ENCODE assay signal across 20 cellular contexts in the genomic region with DNA sequence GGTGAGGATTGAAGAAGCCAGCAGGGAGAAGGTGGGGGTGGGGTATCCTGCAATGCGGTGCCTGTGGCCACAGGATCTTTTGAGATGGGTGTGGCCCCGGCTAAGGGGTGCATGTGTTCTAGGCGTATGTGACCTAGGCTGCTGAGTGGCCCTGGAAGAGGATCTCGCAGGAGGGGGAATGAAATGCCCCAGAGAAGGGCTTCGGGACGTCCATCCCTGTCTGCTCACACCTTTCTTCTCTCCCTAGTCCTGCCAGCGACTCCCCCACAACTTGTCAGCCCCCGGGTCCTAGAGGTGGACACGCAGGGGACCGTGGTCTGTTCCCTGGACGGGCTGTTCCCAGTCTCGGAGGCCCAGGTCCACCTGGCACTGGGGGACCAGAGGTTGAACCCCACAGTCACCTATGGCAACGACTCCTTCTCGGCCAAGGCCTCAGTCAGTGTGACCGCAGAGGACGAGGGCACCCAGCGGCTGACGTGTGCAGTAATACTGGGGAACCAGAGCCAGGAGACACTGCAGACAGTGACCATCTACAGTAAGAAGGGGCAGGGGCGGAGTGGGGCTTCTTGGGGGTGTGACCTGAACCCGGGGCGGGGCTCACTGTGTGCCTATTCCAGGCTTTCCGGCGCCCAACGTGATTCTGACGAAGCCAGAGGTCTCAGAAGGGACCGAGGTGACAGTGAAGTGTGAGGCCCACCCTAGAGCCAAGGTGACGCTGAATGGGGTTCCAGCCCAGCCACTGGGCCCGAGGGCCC. TPM values are rescaled to one million over a fixed set of nuclear protein-coding genes. Genes with fewer than 3 reads are reported as not detected.
"Had no signal": no experiment of that assay in that cellular context is flagged by ENCODE, and none has a peak within 500 bp of the region (broad histone marks: within the 10 kb centered on the region; RNA-seq: fewer than 3 reads in every experiment).

No MANE protein-coding gene starts in this region.

- H3K4me3 ChIP-seq: gastrocnemius medialis, smooth muscle cell, stomach had no signal

- H3K9ac ChIP-seq: parathyroid adenoma had no signal

- H3K79me2 ChIP-seq: parathyroid adenoma had no signal

- H2AFZ ChIP-seq: parathyroid adenoma had no signal

- H3K4me2 ChIP-seq: smooth muscle cell had no signal

- DNase-seq: activated CD4-positive, alpha-beta T cell treated with anti-CD3 and anti-CD28 coated beads, Interleukin-2, amount 10 ng/mL, durations not matched to agents 7 days and 5 days; activated CD8-positive, alpha-beta memory T cell treated with anti-CD3 and anti-CD28 coated beads, Interleukin-2, amount 50 U/mL, for 4 hours; activated effector memory CD4-positive, alpha-beta T cell treated with anti-CD3 and anti-CD28 coated beads, Interleukin-2, amount 50 U/mL, for 16 hours; activated T-cell treated with anti-CD3 and anti-CD28 coated beads, Interleukin-2, amount 50 U/mL, for 4 hours; effector CD4-positive, alpha-beta T cell; gastrocnemius medialis; head of caudate nucleus; immature natural killer cell; natural killer cell; stimulated activated CD4-positive, alpha-beta T cell treated with anti-CD3 and anti-CD28 coated beads, Interleukin-4, amount 100 ng/mL, for 24 hours; stomach; trophoblast cell had no signal

- H3K9me3 ChIP-seq: gastrocnemius medialis, neutrophil, stomach had no signal

- ATAC-seq: activated CD4-positive, CD25-positive, alpha-beta regulatory T cell treated with anti-CD3 and anti-CD28 coated beads, Interleukin-2, amount 50 U/mL, for 24 hours; activated T-cell treated with anti-CD3 and anti-CD28 coated beads, Interleukin-2, amount 50 U/mL, for 4 hours; esophagus mucosa; gastrocnemius medialis; natural killer cell; sciatic nerve; stimulated activated effector memory CD8-positive, alpha-beta T cell treated with anti-CD3 and anti-CD28 coated beads, Interleukin-12 subunit alpha, Interleukin-12 subunit beta, amount 100 ng/mL, for 72 hours had no signal

- H3K27ac ChIP-seq: gastrocnemius medialis, neutrophil, parathyroid adenoma, stomach had no signal

- H3K4me1 ChIP-seq: parathyroid adenoma had no signal

RNA-seq across cellular contexts. Expression of gene ICAM4, which starts 2.8 kb away (rescaled TPM):
- total RNA-seq: cerebellum, esophagus mucosa, gastrocnemius medialis, sciatic nerve had no signal

RNA-seq across cellular contexts. Expression of gene ICAM5, which starts 5.8 kb away (rescaled TPM):
- total RNA-seq: gastrocnemius medialis had no signal
- polyA plus RNA-seq: immature natural killer cell had no signal
